Comparison of ENCODE assay signal across 13 cellular contexts in genomic region chr13:95643009-95643408, GRCh38. TPM values are rescaled to one million over a fixed set of nuclear protein-coding genes. Genes with fewer than 3 reads are reported as not detected.
DNase-seq lines count a peak whose midpoint lies in the region; ATAC-seq and TF ChIP-seq lines count a peak whose summit lies in the region.
"Had no signal": no experiment of that assay in that cellular context is flagged by ENCODE, and none has a peak within 500 bp of the region (broad histone marks: within the 10 kb centered on the region; RNA-seq: fewer than 3 reads in every experiment).

No MANE protein-coding gene starts in this region.

- DNase-seq in AG04450 (ENCODE audit: low read depth, low spot score) = no peak
- no peak for DNase-seq in NT2/D1 (ENCODE audit: low read depth, low spot score)
- no peak for DNase-seq in epithelial cell of esophagus (ENCODE audit: low read depth)
- DNase-seq in neural progenitor cell (ENCODE audit: low spot score) = peak; percentile 40
- no peak for DNase-seq in cerebellum (ENCODE audit: low spot score)
- DNase-seq in sciatic nerve (ENCODE audit: low spot score) = no peak
- no peak for DNase-seq in CD14-positive monocyte (ENCODE audit: low spot score)
- DNase-seq: activated effector memory CD4-positive, alpha-beta T cell treated with anti-CD3 and anti-CD28 coated beads, Interleukin-2, amount 50 U/mL, for 16 hours; left ventricle myocardium superior; NK-92 treated with Interleukin-12 subunit alpha and Interleukin-12 subunit beta, amount 100 ng/mL, for 24 hours; stimulated activated CD4-positive, alpha-beta T cell treated with anti-CD3 and anti-CD28 coated beads, Interleukin-12 subunit alpha, Interleukin-12 subunit beta, amount 100 ng/mL, for 4 hours; stimulated activated naive CD4-positive, alpha-beta T cell had no signal

- peak overlapping the region; percentile 99 for H3K4me3 Mint-ChIP-seq in neural progenitor cell
- peak overlapping the region in 1 of 2 donors; percentile 51 for H3K4me3 Mint-ChIP-seq in CD14-positive monocyte

- H3K27ac Mint-ChIP-seq in neural progenitor cell (no peak overlapping the region), CD14-positive monocyte (no peak overlapping the region)

- peaks cover 22% of the 10 kb centered on the region for H3K36me3 Mint-ChIP-seq in neural progenitor cell
- H3K36me3 Mint-ChIP-seq in CD14-positive monocyte = peaks cover 0 to 8% of the 10 kb centered on the region in 2 donors

- peaks cover 3% of the 10 kb centered on the region for H3K4me1 ChIP-seq in NT2/D1 (ENCODE audit: insufficient read depth, insufficient read length)
- peaks cover 18% of the 10 kb centered on the region for H3K4me1 ChIP-seq in neural progenitor cell

- H3K4me3 ChIP-seq in AG04450 (ENCODE audit: low read depth, low read length) (peak overlapping the region; percentile 65), NT2/D1 (ENCODE audit: insufficient read length, low read depth) (peak overlapping the region; percentile 76), epithelial cell of esophagus (ENCODE audit: low read length) (peak overlapping the region; percentile 54), neural progenitor cell (peak overlapping the region; percentile 59)

- H3K27me3 Mint-ChIP-seq in neural progenitor cell (ENCODE audit: insufficient read depth, low read depth) (peaks cover 4% of the 10 kb centered on the region), CD14-positive monocyte (ENCODE audit: low read depth in 3 of 3) (peaks cover 57 to 68% (median 59%) of the 10 kb centered on the region in 3 donors)

- peaks cover 36% of the 10 kb centered on the region for H3K36me3 ChIP-seq in NT2/D1 (ENCODE audit: insufficient read depth, insufficient read length, low read length)
- H3K36me3 ChIP-seq in neural progenitor cell = no peaks in the 10 kb centered on the region

- H3K9ac ChIP-seq in NT2/D1 (ENCODE audit: insufficient read length, low read depth) (peak overlapping the region; percentile 87), neural progenitor cell (no peak overlapping the region)

- peaks cover 26% of the 10 kb centered on the region for H3F3A ChIP-seq in neural progenitor cell (ENCODE audit: low read depth)

- intact Hi-C loops in sciatic nerve (cut with DNase I) (no loop called here), CD14-positive monocyte (cut with micrococcal nuclease) (no loop called here)

- H3K27ac ChIP-seq in AG04450 (ENCODE audit: low read depth, low read length) (no peak overlapping the region), neural progenitor cell (no peak overlapping the region)

- H3K9me3 Mint-ChIP-seq in neural progenitor cell (no peaks in the 10 kb centered on the region), CD14-positive monocyte (peaks cover 0 to 17% (median 3%) of the 10 kb centered on the region in 7 donors)

- H4K20me1 ChIP-seq in neural progenitor cell (ENCODE audit: low read depth) = peaks cover 18% of the 10 kb centered on the region

- no peaks in the 10 kb centered on the region for H3K27me3 ChIP-seq in AG04450 (ENCODE audit: control insufficient read depth, insufficient read depth, low read length)
- H3K27me3 ChIP-seq in NT2/D1 (ENCODE audit: insufficient read depth, insufficient read length) = no peaks in the 10 kb centered on the region
- peaks cover 13% of the 10 kb centered on the region for H3K27me3 ChIP-seq in neural progenitor cell

- H3K79me2 ChIP-seq in neural progenitor cell (ENCODE audit: low read depth) = peaks cover 25% of the 10 kb centered on the region

- POLR2A ChIA-PET in AG04450 (lab: Yijun Ruan, JAX) = interaction anchor here (3.4 kb wide), 1 partner anchor 34 kb away, joined by 23 read pairs; the partner anchor contains the start of gene DNAJC3

- H3K4me1 Mint-ChIP-seq in neural progenitor cell (peaks cover 22% of the 10 kb centered on the region), CD14-positive monocyte (peaks cover 20% of the 10 kb centered on the region)

- H2AFZ ChIP-seq in neural progenitor cell (replicated peaks) = no peak overlapping the region

- no peak for TF ChIP-seq CTCF in AG04450 (IDR thresholded peaks at IDR 0.05; ENCODE audit: low read depth, low read length)
- no peak for TF ChIP-seq CTCF in epithelial cell of esophagus (IDR thresholded peaks at IDR 0.05; ENCODE audit: insufficient read depth, low read depth, low read length, missing control alignments)
- TF ChIP-seq CTCF in neural progenitor cell (IDR thresholded peaks at IDR 0.05) = no peak
- TF ChIP-seq CTCF in CD14-positive monocyte (IDR thresholded peaks at IDR 0.05) = no peak

- CTCF ChIA-PET in AG04450 (lab: Charles Lee) = interaction anchor here (0.9 to 4.5 kb wide), 5 partner anchors 13 to 191 kb away, joined by 3 to 17 read pairs (median 9); no protein-coding TSS in a partner anchor

- ATAC-seq in sciatic nerve = no peak
- ATAC-seq in GM19035 (IDR thresholded peaks at IDR 0.05; ENCODE audit: unreplicated experiment) = no peak

- H3K9me3 ChIP-seq in AG04450 (ENCODE audit: control insufficient read depth, insufficient read depth, low read length) = peaks cover 3% of the 10 kb centered on the region; the same call in 1 of the 2 replicates
- H3K9me3 ChIP-seq in NT2/D1 (ENCODE audit: insufficient read depth, low read length) = no peaks in the 10 kb centered on the region
- no peaks in the 10 kb centered on the region for H3K9me3 ChIP-seq in neural progenitor cell (ENCODE audit: low read depth)

- peak overlapping the region; percentile 81 for H3K4me2 ChIP-seq in neural progenitor cell

RNA-seq across cellular contexts. Expression of gene DZIP1, which starts 1.5 kb away (rescaled TPM):
- polyA plus RNA-seq in AG04450 (2011; rRNA removed) (30.5 and 32.9 TPM in 2 replicates), CD14-positive monocyte (not detected)
- polyA minus RNA-seq in AG04450 (2011; rRNA and poly(A)+ RNA removed) = 22.0 and 24.2 TPM in 2 replicates
- total RNA-seq in neural progenitor cell (ENCODE audit: low replicate concordance) (47.1 and 70.4 TPM in 2 replicates), cerebellum (53.3 TPM), sciatic nerve (34.5 TPM)

RNA-seq across cellular contexts. Expression of gene DNAJC3, which starts 33.9 kb away (rescaled TPM):
- polyA plus RNA-seq in AG04450 (2011; rRNA removed) (21.7 and 30.2 TPM in 2 replicates), CD14-positive monocyte (10 to 100 TPM; 22.3 to 27.6 TPM)
- 24.9 and 36.4 TPM in 2 replicates for polyA minus RNA-seq in AG04450 (2011; rRNA and poly(A)+ RNA removed)
- total RNA-seq in neural progenitor cell (ENCODE audit: low replicate concordance) (14.1 and 17.3 TPM in 2 replicates), cerebellum (19.6 TPM), sciatic nerve (49.9 TPM)
